ENCODE assay signal across 8 cellular contexts in genomic region chr17:43983515-43984411, GRCh38. TPM values are rescaled to one million over a fixed set of nuclear protein-coding genes. Genes with fewer than 3 reads are reported as not detected.
A peak's percentile ranks its signal among the peaks of the same experiment; 100 is the strongest.
DNase-seq lines count a peak whose midpoint lies in the region; ATAC-seq and TF ChIP-seq lines count a peak whose summit lies in the region.

No MANE protein-coding gene starts in this region.

- no peak overlapping the region for H3K27ac ChIP-seq in brain microvascular endothelial cell
- peak overlapping the region; percentile 20 for H3K27ac ChIP-seq in upper lobe of right lung

- DNase-seq in Right ventricle myocardium inferior (ENCODE audit: missing footprints), result no peak
- DNase-seq in cardiac septum (ENCODE audit: low spot score), result no peak
- no peak for DNase-seq in brain microvascular endothelial cell
- peak; percentile 22 to 33 for DNase-seq in lung microvascular endothelial cell (ENCODE audit: low read depth in 2 of 2)
- peak; percentile 80 for DNase-seq in upper lobe of right lung
- no peak for DNase-seq in DMS114 treated with DMSO at 0.1 percent for 48 hours (lab: John Stamatoyannopoulos, UW; ENCODE audit: unreplicated experiment)

- no peaks in the 10 kb centered on the region for H3K9me3 ChIP-seq in upper lobe of right lung

- H3K36me3 ChIP-seq in brain microvascular endothelial cell (replicated peaks), result no peaks in the 10 kb centered on the region
- no peaks in the 10 kb centered on the region for H3K36me3 ChIP-seq in upper lobe of right lung

- peak overlapping the region; percentile 39 for H3K4me3 ChIP-seq in brain microvascular endothelial cell (ENCODE audit: low read depth, low read length)
- H3K4me3 ChIP-seq in upper lobe of right lung, result peak overlapping the region; percentile 49

- H3K27me3 ChIP-seq in brain microvascular endothelial cell (replicated peaks) (peaks cover 19% of the 10 kb centered on the region), upper lobe of right lung (peaks cover 37% of the 10 kb centered on the region)

- peaks cover 9% of the 10 kb centered on the region for H3K4me1 ChIP-seq in upper lobe of right lung

- intact Hi-C loops in Right ventricle myocardium inferior (cut with DNase I), result no loop called here
- intact Hi-C loops in cardiac septum (cut with DNase I), result no loop called here
- intact Hi-C loops in upper lobe of right lung (cut with DNase I), result no loop called here

- TF ChIP-seq CTCF in brain microvascular endothelial cell (IDR thresholded peaks at IDR 0.05; ENCODE audit: low read depth, low read length, missing control alignments), result peak; percentile 58
- peak; percentile 31 for TF ChIP-seq CTCF in upper lobe of right lung (IDR thresholded peaks at IDR 0.05)

- in situ Hi-C loops in brain microvascular endothelial cell (cut with HindIII; ENCODE audit: low pct_ligation_motif_present, low sequenced_read_pairs), result no loop called here

- ATAC-seq in Right ventricle myocardium inferior (peak; percentile 51), upper lobe of right lung (peak; percentile 87), HG02840 (IDR thresholded peaks at IDR 0.05; ENCODE audit: low FRiP score, unreplicated experiment) (no peak), HG03108 (IDR thresholded peaks at IDR 0.05; ENCODE audit: unreplicated experiment) (no peak)

RNA-seq across cellular contexts. Expression of gene NAGS, which starts 20.7 kb away (rescaled TPM):
- total RNA-seq in Right ventricle myocardium inferior (0.68 TPM), cardiac septum (0.51 TPM), lung microvascular endothelial cell (2.0 and 5.0 TPM in 2 replicates), upper lobe of right lung (7.1 TPM)

RNA-seq across cellular contexts. Expression of gene PYY, which starts 30.0 kb away (rescaled TPM):
- total RNA-seq in Right ventricle myocardium inferior, result not detected
- total RNA-seq in cardiac septum, result not detected
- total RNA-seq in lung microvascular endothelial cell, result not detected in 2 replicates
- not detected for total RNA-seq in upper lobe of right lung

RNA-seq across cellular contexts. Expression of gene TMEM101, which starts 31.0 kb away (rescaled TPM):
- total RNA-seq in Right ventricle myocardium inferior (21.5 TPM), cardiac septum (12.4 TPM), lung microvascular endothelial cell (65.2 and 77.2 TPM in 2 replicates), upper lobe of right lung (27.4 TPM)

RNA-seq across cellular contexts. Expression of gene PPY, which starts 41.5 kb away (rescaled TPM):
- total RNA-seq in Right ventricle myocardium inferior (not detected), cardiac septum (not detected), lung microvascular endothelial cell (not detected in 2 replicates), upper lobe of right lung (not detected)

Comparison
In these comparisons a context has a peak if more than half of its experiments do, and no peak if none do; other contexts are left out.
1. ATAC-seq: peak in Right ventricle myocardium inferior (single experiment) and upper lobe of right lung (single experiment); none in HG02840 (single experiment) and HG03108 (single experiment).
2. DNase-seq: peak in lung microvascular endothelial cell (2 of 2) and upper lobe of right lung (single experiment); none in Right ventricle myocardium inferior (single experiment), cardiac septum (single experiment), brain microvascular endothelial cell (single experiment) and DMS114 treated with DMSO at 0.1 percent for 48 hours (single experiment).